8 cellular contexts compared by ENCODE assay signal in genomic region chr7:128453836-128454804, GRCh38. TPM values are rescaled to one million over a fixed set of nuclear protein-coding genes. Genes with fewer than 3 reads are reported as not detected.
DNase-seq lines count a peak whose midpoint lies in the region; TF ChIP-seq lines count a peak whose summit lies in the region.

No MANE protein-coding gene starts in this region.

- H3K4me2 ChIP-seq in fibroblast of lung (ENCODE audit: extremely low read depth, insufficient read depth, low read length), result peak overlapping the region; percentile 78

- H3K4me3 ChIP-seq in NT2/D1 (ENCODE audit: insufficient read length, low read depth) (peak overlapping the region; percentile 76), fibroblast of lung (replicated peaks in 1 of 4; ENCODE audit: control extremely low read depth in 1 of 4, insufficient read depth in 1 of 4, low read depth in 3 of 4, low read length in 4 of 4) (peak overlapping the region in 3 of 4 experiments; percentile 14 to 29 (median 27)), muscle layer of duodenum (ENCODE audit: low read depth in 1 of 2, low read length in 2 of 2) (peak overlapping the region; percentile 32 to 86), vagina (peak overlapping the region in 1 of 2 donors; percentile 79)

- H3K79me2 ChIP-seq in fibroblast of lung (ENCODE audit: control insufficient read depth, insufficient read depth, low read length), result peaks cover 20% of the 10 kb centered on the region

- no peak for TF ChIP-seq CTCF in fibroblast of lung (conservative IDR thresholded peaks at IDR 0.05 in 1 of 2, IDR thresholded peaks at IDR 0.05 in 1 of 2; ENCODE audit: low read depth in 1 of 2, low read length in 2 of 2)
- no peak for TF ChIP-seq CTCF in vagina (IDR thresholded peaks at IDR 0.05)

- H4K20me1 ChIP-seq in fibroblast of lung (ENCODE audit: control insufficient read depth, extremely low read depth, insufficient read depth, low read length), result no peaks in the 10 kb centered on the region

- H3K9ac ChIP-seq in NT2/D1 (ENCODE audit: insufficient read length, low read depth), result peak overlapping the region; percentile 68
- no peak overlapping the region for H3K9ac ChIP-seq in fibroblast of lung (ENCODE audit: insufficient read depth, low read length)

- no peaks in the 10 kb centered on the region for H3K4me1 ChIP-seq in NT2/D1 (ENCODE audit: insufficient read depth, insufficient read length)
- H3K4me1 ChIP-seq in fibroblast of lung (ENCODE audit: control insufficient read depth, extremely low read depth, insufficient read depth, low read length), result peaks cover 19% of the 10 kb centered on the region
- peaks cover 15 to 34% of the 10 kb centered on the region in 2 donors for H3K4me1 ChIP-seq in muscle layer of duodenum (ENCODE audit: control insufficient read depth in 1 of 2, insufficient read depth in 2 of 2, low read length in 2 of 2)
- H3K4me1 ChIP-seq in vagina, result peaks cover 40% of the 10 kb centered on the region

- H2AFZ ChIP-seq in fibroblast of lung (ENCODE audit: low read length), result peak overlapping the region; percentile 80

- H3K27me3 ChIP-seq in NT2/D1 (ENCODE audit: insufficient read depth, insufficient read length) (no peaks in the 10 kb centered on the region), fibroblast of lung (ENCODE audit: control insufficient read depth, insufficient read depth, low read length) (no peaks in the 10 kb centered on the region), muscle layer of duodenum (ENCODE audit: low read depth, low read length) (no peaks in the 10 kb centered on the region), vagina (no peaks in the 10 kb centered on the region)

- peaks cover 18% of the 10 kb centered on the region for H3K36me3 ChIP-seq in NT2/D1 (ENCODE audit: insufficient read depth, insufficient read length, low read length)
- peaks cover 2% of the 10 kb centered on the region for H3K36me3 ChIP-seq in fibroblast of lung (ENCODE audit: control insufficient read depth, insufficient read depth, low read length)
- no peaks in the 10 kb centered on the region for H3K36me3 ChIP-seq in muscle layer of duodenum (ENCODE audit: control insufficient read depth in 1 of 2, insufficient read depth in 2 of 2, low read length in 2 of 2)
- H3K36me3 ChIP-seq in vagina, result peaks cover 0 to 5% of the 10 kb centered on the region in 2 donors

- H3K9me3 ChIP-seq in NT2/D1 (ENCODE audit: insufficient read depth, low read length) (no peaks in the 10 kb centered on the region), fibroblast of lung (ENCODE audit: control insufficient read depth, insufficient read depth, low read depth, low read length) (no peaks in the 10 kb centered on the region), muscle layer of duodenum (ENCODE audit: control insufficient read depth in 1 of 2, low read length in 2 of 2) (no peaks in the 10 kb centered on the region), vagina (no peaks in the 10 kb centered on the region)

- peak in 1 of 2 donors; percentile 17 for TF ChIP-seq POLR2A in vagina (IDR thresholded peaks at IDR 0.05)

- peak overlapping the region; percentile 89 for H3K27ac ChIP-seq in fibroblast of lung (ENCODE audit: insufficient read depth, low read length)
- H3K27ac ChIP-seq in muscle layer of duodenum (ENCODE audit: low read length), result peak overlapping the region; percentile 97
- H3K27ac ChIP-seq in vagina, result peak overlapping the region; percentile 91

- peak; percentile 64 for DNase-seq in AG08395 (ENCODE audit: low spot score)
- DNase-seq in NT2/D1 (ENCODE audit: low read depth, low spot score), result peak; percentile 88
- peak; percentile 91 to 96 for DNase-seq in fibroblast of lung (ENCODE audit: low read depth in 2 of 2)
- peak in 1 of 2 donors; percentile 94 for DNase-seq in vagina (ENCODE audit: extremely low spot score in 2 of 2)
- DNase-seq in NCI-H524 (lab: John Stamatoyannopoulos, UW), result no peak
- DNase-seq in NCI-H748 (lab: John Stamatoyannopoulos, UW; ENCODE audit: unreplicated experiment), result no peak
- DNase-seq in stimulated activated CD4-positive, alpha-beta T cell treated with anti-CD3 and anti-CD28 coated beads, Interleukin-12 subunit alpha, Interleukin-12 subunit beta, amount 100 ng/mL, for 4 hours, result no peak

- intact Hi-C loops in vagina (cut with DNase I), result loop anchor here (2.0 to 10.0 kb wide), 2 partner anchors 49 to 77 kb away; partner anchors contain the start of gene IMPDH1

RNA-seq across cellular contexts. Expression of gene HILPDA, which starts 1.6 kb away (rescaled TPM):
- total RNA-seq in fibroblast of lung (17.7 and 30.8 TPM in 2 replicates), vagina (46.4 TPM)
- polyA plus RNA-seq in fibroblast of lung, result 14.8 and 20.1 TPM in 2 replicates
- 8.7 and 12.0 TPM in 2 replicates for polyA plus RNA-seq in fibroblast of lung (2012)
- 16.8 and 40.7 TPM in 2 replicates for polyA minus RNA-seq in fibroblast of lung (ENCODE audit: low replicate concordance)

RNA-seq across cellular contexts. Expression of gene METTL2B, which starts 22.4 kb away (rescaled TPM):
- total RNA-seq in fibroblast of lung (25.4 and 30.9 TPM in 2 replicates), vagina (18.4 TPM)
- polyA plus RNA-seq in fibroblast of lung, result 25.5 and 28.8 TPM in 2 replicates
- 19.9 and 20.9 TPM in 2 replicates for polyA plus RNA-seq in fibroblast of lung (2012)
- polyA minus RNA-seq in fibroblast of lung (ENCODE audit: low replicate concordance), result 5.9 and 37.5 TPM in 2 replicates

RNA-seq across cellular contexts. Expression of gene IMPDH1, which starts 44.3 kb away (rescaled TPM):
- total RNA-seq in fibroblast of lung (42.9 and 56.5 TPM in 2 replicates), vagina (52.3 TPM)
- polyA plus RNA-seq in fibroblast of lung, result 30.2 and 36.1 TPM in 2 replicates
- 49.6 and 69.8 TPM in 2 replicates for polyA plus RNA-seq in fibroblast of lung (2012)
- 165 and 208 TPM in 2 replicates for polyA minus RNA-seq in fibroblast of lung (ENCODE audit: low replicate concordance)

Comparison
In these comparisons a context has a peak if more than half of its experiments do, and no peak if none do; other contexts are left out.
1. DNase-seq: peak in AG08395 (single experiment), NT2/D1 (single experiment) and fibroblast of lung (2 of 2); none in NCI-H524 (0 of 2), NCI-H748 (single experiment) and stimulated activated CD4-positive, alpha-beta T cell treated with anti-CD3 and anti-CD28 coated beads, Interleukin-12 subunit alpha, Interleukin-12 subunit beta, amount 100 ng/mL, for 4 hours (single experiment).
2. Peak in every context shown above with its lines, with median percentiles within 50 percentile points of each other: H3K27ac ChIP-seq.